ENCODE assay signal across 8 cellular contexts in the genomic region with DNA sequence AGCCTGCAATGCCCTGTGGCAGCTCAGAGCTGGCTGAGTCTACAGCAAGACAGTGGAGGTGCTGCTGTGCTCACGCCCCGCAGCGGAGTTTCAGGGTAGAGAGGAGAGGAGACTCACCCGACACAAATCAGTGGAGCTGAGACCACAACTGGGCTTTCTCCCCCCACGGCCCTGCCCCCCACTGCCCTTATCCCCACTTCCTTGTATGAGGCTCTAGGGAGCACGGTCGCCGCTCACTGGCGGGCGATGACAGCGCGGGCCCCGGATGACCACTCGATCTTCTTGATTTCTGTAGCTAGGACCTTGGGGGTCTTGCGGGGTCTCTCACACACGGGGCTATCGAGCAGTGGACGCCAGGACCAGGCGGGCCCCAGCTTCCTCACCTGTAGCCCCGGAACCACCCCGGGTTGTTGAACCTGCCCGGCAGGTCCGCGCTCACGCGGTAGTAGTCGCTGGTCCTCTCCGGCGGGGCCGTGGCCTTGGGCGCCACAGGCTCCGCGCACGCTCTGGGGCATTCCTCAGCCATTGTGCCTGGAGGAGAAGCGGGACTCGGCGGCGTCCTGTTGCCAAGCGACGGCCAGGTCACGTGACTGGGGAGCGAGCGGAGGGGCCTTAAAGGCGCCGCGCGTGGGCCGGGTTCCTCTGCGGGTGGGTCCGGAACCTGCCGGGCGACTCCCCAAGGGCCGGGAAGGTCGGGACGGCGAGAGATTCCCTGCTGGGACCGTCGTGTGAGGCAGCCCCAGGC. TPM values are rescaled to one million over a fixed set of nuclear protein-coding genes. Genes with fewer than 3 reads are reported as not detected.
DNase-seq lines count a peak whose midpoint lies in the region; ATAC-seq and TF ChIP-seq lines count a peak whose summit lies in the region.

No MANE protein-coding gene starts in this region.

- CTCF ChIA-PET in activated CD8-positive, alpha-beta T cell treated with anti-CD3 and anti-CD28 coated beads for 36 hours (lab: Charles Lee), result interaction anchor here (1.3 kb wide), 1 partner anchor 18 kb away, joined by 3 read pairs; no protein-coding TSS in a partner anchor

- ATAC-seq in HG03378 (IDR thresholded peaks at IDR 0.05; ENCODE audit: unreplicated experiment) (peak; percentile 36), lower lobe of right lung (peak; percentile 90 to 94), GM19467 (IDR thresholded peaks at IDR 0.05; ENCODE audit: unreplicated experiment) (no peak)
- ATAC-seq in activated CD8-positive, alpha-beta T cell treated with anti-CD3 and anti-CD28 coated beads for 36 hours, result peak; percentile 21

- no peaks in the 10 kb centered on the region for H3K9me3 Mint-ChIP-seq in activated CD8-positive, alpha-beta T cell treated with anti-CD3 and anti-CD28 coated beads for 36 hours

- no peaks in the 10 kb centered on the region for H3K27me3 Mint-ChIP-seq in activated CD8-positive, alpha-beta T cell treated with anti-CD3 and anti-CD28 coated beads for 36 hours

- H3K36me3 ChIP-seq in ectodermal cell (ENCODE audit: control insufficient read depth, insufficient read depth, low read length), result peaks cover 14% of the 10 kb centered on the region
- peaks cover 24% of the 10 kb centered on the region for H3K36me3 ChIP-seq in lower lobe of right lung

- peak overlapping the region; percentile 85 for H3K4me3 Mint-ChIP-seq in activated CD8-positive, alpha-beta T cell treated with anti-CD3 and anti-CD28 coated beads for 36 hours

- H3K27me3 ChIP-seq in ectodermal cell (ENCODE audit: control insufficient read depth, insufficient read depth, low read length, poor library complexity, severe bottlenecking) (peaks cover 4% of the 10 kb centered on the region), lower lobe of right lung (ENCODE audit: low read depth) (no peaks in the 10 kb centered on the region)

- H3K27ac ChIP-seq in ectodermal cell (ENCODE audit: insufficient read depth, low read depth, low read length, poor library complexity, severe bottlenecking) (no peak overlapping the region), lower lobe of right lung (peak overlapping the region; percentile 83)

- peaks cover 9% of the 10 kb centered on the region for H3K4me1 ChIP-seq in ectodermal cell (ENCODE audit: control insufficient read depth, insufficient read depth, low read length)
- H3K4me1 ChIP-seq in lower lobe of right lung, result peaks cover 21% of the 10 kb centered on the region

- H3K9me3 ChIP-seq in ectodermal cell (ENCODE audit: control insufficient read depth, low read length) (no peaks in the 10 kb centered on the region), lower lobe of right lung (no peaks in the 10 kb centered on the region)

- peaks cover 29% of the 10 kb centered on the region for H3K36me3 Mint-ChIP-seq in activated CD8-positive, alpha-beta T cell treated with anti-CD3 and anti-CD28 coated beads for 36 hours (ENCODE audit: low read depth)

- 1% methylated on average over 58 of the region's 58 CpGs for WGBS in ectodermal cell, 2 experiments

- TF ChIP-seq CTCF in GM13976 (IDR thresholded peaks at IDR 0.05; ENCODE audit: borderline replicate concordance, control extremely low read depth, extremely low read depth, insufficient read depth, missing control alignments), result no peak
- TF ChIP-seq CTCF in activated CD8-positive, alpha-beta T cell treated with anti-CD3 and anti-CD28 coated beads for 36 hours (IDR thresholded peaks at IDR 0.05), result no peak
- TF ChIP-seq CTCF in lower lobe of right lung (IDR thresholded peaks at IDR 0.05), result peak; percentile 8

- POLR2A ChIA-PET in activated CD8-positive, alpha-beta T cell treated with anti-CD3 and anti-CD28 coated beads for 36 hours (lab: Charles Lee), result no interaction called here

- peaks cover 13% of the 10 kb centered on the region for H3K4me1 Mint-ChIP-seq in activated CD8-positive, alpha-beta T cell treated with anti-CD3 and anti-CD28 coated beads for 36 hours (ENCODE audit: low read depth)

- intact Hi-C loops in activated CD8-positive, alpha-beta T cell treated with anti-CD3 and anti-CD28 coated beads for 36 hours (cut with micrococcal nuclease), result no loop called here
- intact Hi-C loops in lower lobe of right lung (cut with DNase I), result no loop called here

- H3K4me3 ChIP-seq in ectodermal cell (ENCODE audit: insufficient read depth, low read depth, low read length), result peak overlapping the region; percentile 83
- H3K4me3 ChIP-seq in lower lobe of right lung, result peak overlapping the region; percentile 79

- peak; percentile 90 for DNase-seq in GM13976 (ENCODE audit: low spot score)
- peak; percentile 97 for DNase-seq in NCI-H69 (lab: John Stamatoyannopoulos, UW)
- peak; percentile 88 for DNase-seq in activated CD8-positive, alpha-beta T cell treated with anti-CD3 and anti-CD28 coated beads for 36 hours
- peak; percentile 97 for DNase-seq in lower lobe of right lung
- DNase-seq in stimulated activated CD4-positive, alpha-beta T cell treated with anti-CD3 and anti-CD28 coated beads, Interleukin-4, amount 100 ng/mL, for 24 hours, result peak; percentile 94

- in situ Hi-C loops in GM13976 (cut with MboI; ENCODE audit: low sequenced_read_pairs, unreplicated experiment), result no loop called here

- no peak overlapping the region for H3K27ac Mint-ChIP-seq in activated CD8-positive, alpha-beta T cell treated with anti-CD3 and anti-CD28 coated beads for 36 hours

RNA-seq across cellular contexts. Expression of a gene that starts 1.0 kb away (rescaled TPM):
- 10 to 100 TPM; 56.4 to 57.4 TPM for total RNA-seq in activated CD8-positive, alpha-beta T cell treated with anti-CD3 and anti-CD28 coated beads for 36 hours
- 74.4 TPM for polyA plus RNA-seq in ectodermal cell (2013, experiment 1 of 4)
- polyA plus RNA-seq in ectodermal cell (2013, experiment 2 of 4), result 75.0 TPM
- 53.1 TPM for polyA plus RNA-seq in ectodermal cell (2013, experiment 3 of 4)
- polyA plus RNA-seq in ectodermal cell (2013, experiment 4 of 4), result 58.8 TPM
- 21.9 TPM for total RNA-seq in lower lobe of right lung

RNA-seq across cellular contexts. Expression of a gene that starts 19.9 kb away (rescaled TPM):
- total RNA-seq in activated CD8-positive, alpha-beta T cell treated with anti-CD3 and anti-CD28 coated beads for 36 hours, result under 1 TPM; 0.54 to 0.58 TPM
- polyA plus RNA-seq in ectodermal cell (2013, experiment 1 of 4), result 28.1 TPM
- polyA plus RNA-seq in ectodermal cell (2013, experiment 2 of 4), result 30.6 TPM
- polyA plus RNA-seq in ectodermal cell (2013, experiment 3 of 4), result 24.7 TPM
- polyA plus RNA-seq in ectodermal cell (2013, experiment 4 of 4), result 26.5 TPM
- 22.8 TPM for total RNA-seq in lower lobe of right lung

RNA-seq across cellular contexts. Expression of a gene that starts 21.7 kb away (rescaled TPM):
- total RNA-seq in activated CD8-positive, alpha-beta T cell treated with anti-CD3 and anti-CD28 coated beads for 36 hours, result not detected
- not detected for polyA plus RNA-seq in ectodermal cell (2013, experiment 1 of 4)
- polyA plus RNA-seq in ectodermal cell (2013, experiment 2 of 4), result not detected
- not detected for polyA plus RNA-seq in ectodermal cell (2013, experiment 3 of 4)
- not detected for polyA plus RNA-seq in ectodermal cell (2013, experiment 4 of 4)
- total RNA-seq in lower lobe of right lung, result not detected

RNA-seq across cellular contexts. Expression of a gene that starts 46.4 kb away (rescaled TPM):
- not detected for total RNA-seq in activated CD8-positive, alpha-beta T cell treated with anti-CD3 and anti-CD28 coated beads for 36 hours
- polyA plus RNA-seq in ectodermal cell (2013, experiment 1 of 4), result not detected
- not detected for polyA plus RNA-seq in ectodermal cell (2013, experiment 2 of 4)
- polyA plus RNA-seq in ectodermal cell (2013, experiment 3 of 4), result not detected
- polyA plus RNA-seq in ectodermal cell (2013, experiment 4 of 4), result not detected
- not detected for total RNA-seq in lower lobe of right lung

Comparison
In these comparisons a context has a peak if more than half of its experiments do, and no peak if none do; other contexts are left out.
1. RNA of a gene that starts 19.9 kb away (total RNA-seq): 22.8 TPM in lower lobe of right lung (single experiment); 0.54 to 0.58 TPM in activated CD8-positive, alpha-beta T cell treated with anti-CD3 and anti-CD28 coated beads for 36 hours; every median in the first group is over 10 times any median in the second.
2. Peak in every context shown above with its lines, with median percentiles within 50 percentile points of each other: DNase-seq.